ENCODE assay signal across 1 cellular context in genomic region chr2:64918220-64918886, GRCh38.
TF ChIP-seq lines count a peak whose summit lies in the region.

No MANE protein-coding gene starts in this region.

TF ChIP-seq in GM23338, 12 proteins besides CTCF, POLR2A, EP300 and RAD21 (continued from another document):
- no peak for TF ChIP-seq REST (IDR thresholded peaks at IDR 0.05; ENCODE audit: unreplicated experiment)
- no peak for TF ChIP-seq POLR2AphosphoS5 (IDR thresholded peaks at IDR 0.05; ENCODE audit: low read depth)
- peak; percentile 56 for TF ChIP-seq NANOG (IDR thresholded peaks at IDR 0.05; ENCODE audit: borderline replicate concordance)
- TF ChIP-seq STAT1 (IDR thresholded peaks at IDR 0.05; ENCODE audit: unreplicated experiment): no peak
- TF ChIP-seq ETS1 (IDR thresholded peaks at IDR 0.05): no peak
